ENCODE assay signal across 1 cellular context in genomic region chr2:11819235-11819729, GRCh38.
TF ChIP-seq lines count a peak whose summit lies in the region.

No MANE protein-coding gene starts in this region.

TF ChIP-seq in HepG2, 621 proteins besides CTCF, POLR2A, EP300 and RAD21 (continued from another document):
- no peak for TF ChIP-seq ZNF513 (CRISPR knock-in tag; conservative IDR thresholded peaks at IDR 0.05)
- peak; percentile 65 for TF ChIP-seq XRCC5 (optimal IDR thresholded peaks at IDR 0.05; ENCODE audit: low read length)
- TF ChIP-seq PHF5A (CRISPR knock-in tag; IDR thresholded peaks at IDR 0.05; ENCODE audit: low read depth, unreplicated experiment), result peak; percentile 74
- TF ChIP-seq ZNF552 (CRISPR knock-in tag; IDR thresholded peaks at IDR 0.05; ENCODE audit: borderline replicate concordance), result no peak
- TF ChIP-seq HNF1B (CRISPR knock-in tag; IDR thresholded peaks at IDR 0.05), result peak; percentile 70
- TF ChIP-seq SP140L (CRISPR knock-in tag; IDR thresholded peaks at IDR 0.05; ENCODE audit: borderline replicate concordance), result 0 out of 2 replicates have a peak, but pooled peaks have one; percentile 38
- no peak for TF ChIP-seq TFDP2 (CRISPR knock-in tag; IDR thresholded peaks at IDR 0.05)
